ENCODE assay signal across 10 cellular contexts in the genomic region with DNA sequence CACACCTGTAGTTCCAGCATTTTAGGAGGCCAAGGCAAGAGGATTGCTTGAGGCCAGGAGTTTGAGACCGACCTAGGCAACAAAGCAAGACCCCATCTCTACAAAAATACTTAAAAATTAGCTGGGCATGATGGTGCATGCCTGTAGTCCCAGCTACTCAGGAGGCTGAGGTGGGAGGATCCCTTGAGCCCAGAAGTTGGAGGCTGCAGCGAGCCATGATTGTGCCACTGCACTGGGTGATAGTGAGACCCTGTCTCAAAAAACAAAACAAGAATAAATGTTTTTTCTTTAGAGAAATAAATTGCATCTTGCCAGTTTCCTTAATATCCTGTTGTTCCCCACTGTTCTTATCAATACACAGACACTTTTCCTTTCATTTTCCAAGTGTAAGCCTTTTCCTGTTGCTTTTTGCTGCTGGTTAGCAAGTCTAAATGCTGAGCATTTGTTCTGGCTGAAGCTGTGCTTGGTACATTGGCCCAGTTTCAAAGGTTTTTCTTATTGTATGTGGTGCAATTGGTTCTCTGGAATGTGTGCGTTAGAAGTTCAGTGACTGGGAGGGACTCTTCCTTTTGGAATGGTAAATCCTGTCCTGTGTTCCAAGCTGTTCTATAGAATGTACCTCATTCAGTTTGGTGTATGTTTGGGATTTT.
A peak's percentile ranks its signal among the peaks of the same experiment; 100 is the strongest.
DNase-seq lines count a peak whose midpoint lies in the region; ATAC-seq, FAIRE-seq and TF ChIP-seq lines count a peak whose summit lies in the region.
"Had no signal": no experiment of that assay in that cellular context is flagged by ENCODE, and none has a peak within 500 bp of the region (broad histone marks: within the 10 kb centered on the region; RNA-seq: fewer than 3 reads in every experiment).

No MANE protein-coding gene starts in this region.

- CTCF ChIA-PET in HEK293 (lab: Yijun Ruan, JAX) = interaction anchor here (0.6 kb wide), 1 partner anchor 1538 kb away, joined by 4 read pairs; no protein-coding TSS in a partner anchor

- H3K27ac ChIP-seq in HEK293 (ENCODE audit: extremely low read depth, low read depth, low read length) (no peak overlapping the region), keratinocyte (ENCODE audit: control insufficient read depth, insufficient read depth, low read length) (no peak overlapping the region), smooth muscle cell (ENCODE audit: low read depth) (peak overlapping the region; percentile 81)
- H3K27ac ChIP-seq: SJSA1 had no signal

- dilution Hi-C loops in keratinocyte (cut with MboI; ENCODE audit: extremely low pct_ligation_motif_present, low sequenced_read_pairs) = no loop called here

- no peak for TF ChIP-seq CTCF in HEK293 (tag by site-specific recombination; IDR thresholded peaks at IDR 0.05)
- TF ChIP-seq CTCF in cardiac fibroblast (IDR thresholded peaks at IDR 0.05; ENCODE audit: low read depth, low read length) = no peak
- TF ChIP-seq CTCF in keratinocyte (optimal IDR thresholded peaks at IDR 0.05 in 1 of 3, IDR thresholded peaks at IDR 0.05 in 1 of 3, conservative IDR thresholded peaks at IDR 0.05 in 1 of 3; ENCODE audit: extremely low read depth in 1 of 3, insufficient read depth in 2 of 3, low read length in 3 of 3) = no peak
- no peak for TF ChIP-seq CTCF in smooth muscle cell (IDR thresholded peaks at IDR 0.05; ENCODE audit: borderline replicate concordance, insufficient read depth, poor library complexity, severe bottlenecking)

- H3K9me3 ChIP-seq in HEK293 (ENCODE audit: control insufficient read depth, insufficient read depth, low read depth, low read length) (no peaks in the 10 kb centered on the region), keratinocyte (ENCODE audit: control insufficient read depth, low read depth, low read length) (no peaks in the 10 kb centered on the region), smooth muscle cell (replicated peaks; ENCODE audit: low read depth) (no peaks in the 10 kb centered on the region)
- H3K9me3 ChIP-seq: SJSA1 had no signal

- no peak for FAIRE-seq in keratinocyte (lab: Jason Lieb, UNC)

- no peak for ATAC-seq in HG02885 (IDR thresholded peaks at IDR 0.05; ENCODE audit: poor library complexity, unreplicated experiment)
- no peak for ATAC-seq in HG03025 (IDR thresholded peaks at IDR 0.05; ENCODE audit: low FRiP score, unreplicated experiment)

- WGBS in smooth muscle cell (ENCODE audit: low lambda C conversion rate) = 74% methylated on average over 3 of the region's 3 CpGs

- no peak overlapping the region for H2AFZ ChIP-seq in keratinocyte (ENCODE audit: control insufficient read depth, low read length)
- H2AFZ ChIP-seq in smooth muscle cell (ENCODE audit: low read depth) = no peak overlapping the region

- H3K4me1 ChIP-seq in HEK293 (ENCODE audit: control insufficient read depth, insufficient read depth, low read length) = peaks cover 21% of the 10 kb centered on the region
- H3K4me1 ChIP-seq in keratinocyte (ENCODE audit: control insufficient read depth, extremely low read depth, insufficient read depth, low read length) = peaks cover 33% of the 10 kb centered on the region
- H3K4me1 ChIP-seq in smooth muscle cell (ENCODE audit: low read depth) = peaks cover 76% of the 10 kb centered on the region

- no peaks in the 10 kb centered on the region for H4K20me1 ChIP-seq in keratinocyte (ENCODE audit: control insufficient read depth, extremely low read depth, insufficient read depth, low read length)
- peaks cover 64% of the 10 kb centered on the region for H4K20me1 ChIP-seq in smooth muscle cell (ENCODE audit: low read depth)

- POLR2A ChIA-PET in HEK293 (lab: Yijun Ruan, JAX) = no interaction called here

- H3F3A ChIP-seq in smooth muscle cell (ENCODE audit: low read depth) = peaks cover 14% of the 10 kb centered on the region

- H3K27me3 ChIP-seq in keratinocyte (ENCODE audit: control insufficient read depth, extremely low read depth, insufficient read depth, low read length) (no peaks in the 10 kb centered on the region), smooth muscle cell (ENCODE audit: low read depth) (no peaks in the 10 kb centered on the region)
- H3K27me3 ChIP-seq: SJSA1 had no signal

- H3K36me3 ChIP-seq in HEK293 (ENCODE audit: control insufficient read depth in 2 of 2, insufficient read depth in 1 of 2, low read length in 2 of 2) = no peaks in the 10 kb centered on the region
- H3K36me3 ChIP-seq in keratinocyte (ENCODE audit: control insufficient read depth in 2 of 2, extremely low read depth in 1 of 2, insufficient read depth in 2 of 2, low read length in 2 of 2) = no peaks in the 10 kb centered on the region
- no peaks in the 10 kb centered on the region for H3K36me3 ChIP-seq in smooth muscle cell (ENCODE audit: low read depth)

- no peak overlapping the region for H3K4me3 ChIP-seq in HEK293 (ENCODE audit: low read depth, low read length)
- no peak overlapping the region for H3K4me3 ChIP-seq in cardiac fibroblast (replicated peaks in 1 of 2; ENCODE audit: low read depth in 2 of 2, low read length in 2 of 2)
- H3K4me3 ChIP-seq in keratinocyte (ENCODE audit: control insufficient read depth in 2 of 3, extremely low read depth in 1 of 3, insufficient read depth in 2 of 3, low read depth in 1 of 3, low read length in 3 of 3) = no peak overlapping the region
- peak overlapping the region; percentile 6 for H3K4me3 ChIP-seq in smooth muscle cell
- H3K4me3 ChIP-seq: SJSA1 had no signal

- peaks cover 59% of the 10 kb centered on the region for H3K79me2 ChIP-seq in keratinocyte (ENCODE audit: control insufficient read depth, insufficient read depth, low read length)
- H3K79me2 ChIP-seq in smooth muscle cell (ENCODE audit: low read depth) = peaks cover 78% of the 10 kb centered on the region

- H3K9ac ChIP-seq in keratinocyte (ENCODE audit: control insufficient read depth, extremely low read depth, insufficient read depth, low read length) (no peak overlapping the region), smooth muscle cell (ENCODE audit: low read depth) (no peak overlapping the region)

- H3K9me1 ChIP-seq in keratinocyte (ENCODE audit: control insufficient read depth, extremely low read depth, insufficient read depth, low read length) = peaks cover 2% of the 10 kb centered on the region

- peak overlapping the region; percentile 27 for H3K4me2 ChIP-seq in keratinocyte (ENCODE audit: control insufficient read depth, extremely low read depth, insufficient read depth, low read depth, low read length)
- peak overlapping the region; percentile 81 for H3K4me2 ChIP-seq in smooth muscle cell

- DNase-seq in cardiac fibroblast (ENCODE audit: low read depth in 2 of 2) (peak; percentile 89 to 94), keratinocyte (ENCODE audit: low read depth, low spot score) (no peak), smooth muscle cell (lab: John Stamatoyannopoulos, UW; ENCODE audit: unreplicated experiment) (no peak), NAMALWA (ENCODE audit: low spot score) (no peak), NCI-H2107 (lab: John Stamatoyannopoulos, UW) (no peak)
- DNase-seq: activated CD8-positive, alpha-beta memory T cell treated with anti-CD3 and anti-CD28 coated beads, Interleukin-2, amount 50 U/mL, for 4 hours had no signal

TF ChIP-seq in HEK293, 187 proteins besides CTCF, POLR2A, EP300 and RAD21:
- TF ChIP-seq ZNF341 (tag by site-specific recombination; IDR thresholded peaks at IDR 0.05; ENCODE audit: low read depth) = peak; percentile 33; the same call in 1 of the 2 replicates
- TF ChIP-seq ZNF677 (tag by site-specific recombination; IDR thresholded peaks at IDR 0.05) = peak; percentile 84
- no peak for TF ChIP-seq SCRT1 (tag by site-specific recombination; IDR thresholded peaks at IDR 0.05; ENCODE audit: borderline replicate concordance)
- no peak for TF ChIP-seq ZNF274 (IDR thresholded peaks at IDR 0.05; ENCODE audit: low read length)
- no peak for TF ChIP-seq ZNF274 (tag by site-specific recombination; IDR thresholded peaks at IDR 0.05; ENCODE audit: borderline replicate concordance)
- no peak for TF ChIP-seq ZNF292 (tag by site-specific recombination; IDR thresholded peaks at IDR 0.05; ENCODE audit: borderline replicate concordance, low read depth)
TF ChIP-seq in HEK293: peak in this region for 2.

Comparison
In these comparisons a context has a peak if more than half of its experiments do, and no peak if none do; other contexts are left out.
1. DNase-seq: peak in cardiac fibroblast (2 of 2); none in keratinocyte (single experiment), smooth muscle cell (single experiment), NAMALWA (single experiment) and NCI-H2107 (single experiment).